Comparison of ENCODE assay signal across 1 cellular context in genomic region chrX:17860179-17860780, GRCh38.
A peak's percentile ranks its signal among the peaks of the same experiment; 100 is the strongest.
TF ChIP-seq lines count a peak whose summit lies in the region.

No MANE protein-coding gene starts in this region.

TF ChIP-seq in HEK293, 187 proteins besides CTCF, POLR2A, EP300 and RAD21 (continued from another document):
- TF ChIP-seq ZBTB26 (tag by site-specific recombination; optimal IDR thresholded peaks at IDR 0.05) (peak; percentile 37), FEZF1 (tag by site-specific recombination; IDR thresholded peaks at IDR 0.05) (peak; percentile 76), ZBTB20 (tag by site-specific recombination; IDR thresholded peaks at IDR 0.05) (peak; percentile 52), ZBTB48 (tag by site-specific recombination; IDR thresholded peaks at IDR 0.05) (peak; percentile 39), ZNF19 (tag by site-specific recombination; IDR thresholded peaks at IDR 0.05; ENCODE audit: low read depth) (no peak), ZSCAN23 (tag by site-specific recombination; IDR thresholded peaks at IDR 0.05) (no peak), ZNF837 (tag by site-specific recombination; IDR thresholded peaks at IDR 0.05) (no peak), PATZ1 (tag by site-specific recombination; IDR thresholded peaks at IDR 0.05) (peak; percentile 37; the same call in 1 of the 2 replicates)
